Comparison of ENCODE assay signal across 8 cellular contexts in genomic region chr5:180495292-180495691, GRCh38. TPM values are rescaled to one million over a fixed set of nuclear protein-coding genes. Genes with fewer than 3 reads are reported as not detected.
DNase-seq lines count a peak whose midpoint lies in the region; ATAC-seq and TF ChIP-seq lines count a peak whose summit lies in the region.

No MANE protein-coding gene starts in this region.

- TF ChIP-seq POLR2A in uterus (IDR thresholded peaks at IDR 0.05): no peak

- ATAC-seq in left ventricle myocardium superior (no peak), memory B cell (ENCODE audit: low read depth) (no peak), GM18498 (IDR thresholded peaks at IDR 0.05; ENCODE audit: unreplicated experiment) (no peak)

- H3K9me3 ChIP-seq in left ventricle myocardium inferior (replicated peaks) (no peaks in the 10 kb centered on the region), uterus (no peaks in the 10 kb centered on the region)

- peaks cover 0 to 4% (median 3%) of the 10 kb centered on the region in 5 experiments for H3K9me3 Mint-ChIP-seq in brain
- no peaks in the 10 kb centered on the region for H3K9me3 Mint-ChIP-seq in memory B cell

- no peak for TF ChIP-seq CTCF in left ventricle myocardium inferior (IDR thresholded peaks at IDR 0.05; ENCODE audit: borderline replicate concordance)
- no peak for TF ChIP-seq CTCF in brain (conservative IDR thresholded peaks at IDR 0.05)
- TF ChIP-seq CTCF in uterus (IDR thresholded peaks at IDR 0.05): no peak

- H3K36me3 ChIP-seq in left ventricle myocardium inferior: peaks cover 5% of the 10 kb centered on the region
- H3K36me3 ChIP-seq in uterus: no peaks in the 10 kb centered on the region

- H3K36me3 Mint-ChIP-seq in brain: peaks cover 43% of the 10 kb centered on the region
- peaks cover 3% of the 10 kb centered on the region for H3K36me3 Mint-ChIP-seq in memory B cell

- no peak for DNase-seq in left ventricle myocardium inferior
- no peak for DNase-seq in left ventricle myocardium superior
- no peak for DNase-seq in memory B cell (ENCODE audit: low spot score in 2 of 2)
- no peak for DNase-seq in uterus
- DNase-seq in mucosa of gallbladder (ENCODE audit: low spot score): no peak
- no peak for DNase-seq in inferior parietal cortex (ENCODE audit: extremely low spot score)

- H3K4me1 ChIP-seq in left ventricle myocardium inferior (peaks cover 37% of the 10 kb centered on the region), uterus (peaks cover 0 to 4% of the 10 kb centered on the region in 2 donors)

- peak overlapping the region; percentile 95 for H3K4me3 ChIP-seq in left ventricle myocardium inferior
- peak overlapping the region; percentile 55 to 92 for H3K4me3 ChIP-seq in uterus

- H3K27ac ChIP-seq in left ventricle myocardium inferior (replicated peaks): peak overlapping the region; percentile 95
- H3K27ac ChIP-seq in uterus: peak overlapping the region; percentile 87 to 88

- intact Hi-C loops in left ventricle myocardium inferior (cut with micrococcal nuclease): no loop called here
- intact Hi-C loops in left ventricle myocardium superior (cut with micrococcal nuclease): no loop called here
- intact Hi-C loops in uterus (cut with DNase I; ENCODE audit: low total_unique reads): no loop called here

- H3K27me3 Mint-ChIP-seq in brain: peaks cover 15% of the 10 kb centered on the region
- no peaks in the 10 kb centered on the region for H3K27me3 Mint-ChIP-seq in memory B cell

- H3K27me3 ChIP-seq in left ventricle myocardium inferior (ENCODE audit: low read depth): no peaks in the 10 kb centered on the region
- no peaks in the 10 kb centered on the region for H3K27me3 ChIP-seq in uterus

- H3K4me1 Mint-ChIP-seq in brain (peaks cover 46% of the 10 kb centered on the region), memory B cell (peaks cover 23% of the 10 kb centered on the region)

- H3K27ac Mint-ChIP-seq in brain (peak overlapping the region; percentile 81 to 95 (median 90)), memory B cell (peak overlapping the region; percentile 68)

- H3K4me3 Mint-ChIP-seq in brain (peak overlapping the region; percentile 88 to 97 (median 90)), memory B cell (peak overlapping the region; percentile 72)

RNA-seq across cellular contexts. Expression of gene CNOT6, which starts 1.1 kb away (rescaled TPM):
- 15.9 TPM for total RNA-seq in left ventricle myocardium inferior
- 14.6 TPM for total RNA-seq in left ventricle myocardium superior
- polyA plus RNA-seq in brain (ENCODE audit: insufficient read depth, low read depth, low replicate concordance): 10.9 TPM
- 10 to 100 TPM in 3 of 4 donors, 1 to 10 TPM in 1; 3.8 to 43.5 (median 17.0) TPM for total RNA-seq in uterus
- total RNA-seq in mucosa of gallbladder: 23.8 TPM
